8 cellular contexts compared by ENCODE assay signal in genomic region chr2:79434362-79434761, GRCh38.
"Had no signal": no experiment of that assay in that cellular context is flagged by ENCODE, and none has a peak within 500 bp of the region (broad histone marks: within the 10 kb centered on the region; RNA-seq: fewer than 3 reads in every experiment).

No MANE protein-coding gene starts in this region.

- H3K27ac ChIP-seq: GM23248, HL-60 had no signal

- H3K9me3 Mint-ChIP-seq: H9 had no signal

- DNase-seq: GM23248, H9, HCEC 1CT, IMR-90 had no signal

- ATAC-seq: K562 had no signal

- H3K4me3 ChIP-seq: GM23248, K562 had no signal

- H3K9ac ChIP-seq: GM23248 had no signal

- H2AFZ ChIP-seq: GM23248 had no signal

- H3K4me3 Mint-ChIP-seq: H9 had no signal

- FAIRE-seq: H1, H54, K562 had no signal
